22 cellular contexts compared by ENCODE assay signal in genomic region chr18:48122376-48122775, GRCh38.
"Had no signal": no experiment of that assay in that cellular context is flagged by ENCODE, and none has a peak within 500 bp of the region (broad histone marks: within the 10 kb centered on the region; RNA-seq: fewer than 3 reads in every experiment).

No MANE protein-coding gene starts in this region.

- ATAC-seq: right cardiac atrium had no signal

- H3K9me3 ChIP-seq: left ventricle myocardium inferior, stomach, suprapubic skin, tibial nerve had no signal

- H3K27ac ChIP-seq: cardiac muscle cell, epithelial cell of prostate, hepatocyte, left ventricle myocardium inferior, parathyroid adenoma, skin epidermis, stomach, suprapubic skin, tibial nerve had no signal

- H3K4me3 ChIP-seq: cardiac muscle cell, hepatocyte, left ventricle myocardium inferior, skin epidermis, stomach, suprapubic skin, tibial nerve had no signal

- H3K27me3 ChIP-seq: cardiac muscle cell, hepatocyte, stomach, suprapubic skin, tibial nerve had no signal

- DNase-seq: activated B cell treated with CpG ODN at 0.5 μM for 24 hours; activated CD4-positive, alpha-beta memory T cell treated with anti-CD3 and anti-CD28 coated beads for 36 hours; activated CD4-positive, alpha-beta T cell treated with anti-CD3 and anti-CD28 coated beads for 4 hours; activated naive CD4-positive, alpha-beta T cell treated with Interleukin-2 at 50 U/mL for 16 hours; activated naive CD8-positive, alpha-beta T cell treated with anti-CD3 and anti-CD28 coated beads, Interleukin-2, amount 10 ng/mL, durations not matched to agents 7 days and 5 days; activated T-cell treated with anti-CD3 and anti-CD28 coated beads, Interleukin-2, amount 50 U/mL, for 48 hours; amniotic stem cell; foreskin melanocyte; immature natural killer cell; left ventricle myocardium inferior; nephron progenitor cell; right cardiac atrium; stimulated activated CD4-positive, alpha-beta T cell treated with anti-CD3 and anti-CD28 coated beads, Interleukin-2, amount 100 ng/mL, for 24 hours; stomach; T1000 had no signal

- H3K36me3 ChIP-seq: cardiac muscle cell, left ventricle myocardium inferior, stomach, suprapubic skin, tibial nerve had no signal
